In the genomic region with DNA sequence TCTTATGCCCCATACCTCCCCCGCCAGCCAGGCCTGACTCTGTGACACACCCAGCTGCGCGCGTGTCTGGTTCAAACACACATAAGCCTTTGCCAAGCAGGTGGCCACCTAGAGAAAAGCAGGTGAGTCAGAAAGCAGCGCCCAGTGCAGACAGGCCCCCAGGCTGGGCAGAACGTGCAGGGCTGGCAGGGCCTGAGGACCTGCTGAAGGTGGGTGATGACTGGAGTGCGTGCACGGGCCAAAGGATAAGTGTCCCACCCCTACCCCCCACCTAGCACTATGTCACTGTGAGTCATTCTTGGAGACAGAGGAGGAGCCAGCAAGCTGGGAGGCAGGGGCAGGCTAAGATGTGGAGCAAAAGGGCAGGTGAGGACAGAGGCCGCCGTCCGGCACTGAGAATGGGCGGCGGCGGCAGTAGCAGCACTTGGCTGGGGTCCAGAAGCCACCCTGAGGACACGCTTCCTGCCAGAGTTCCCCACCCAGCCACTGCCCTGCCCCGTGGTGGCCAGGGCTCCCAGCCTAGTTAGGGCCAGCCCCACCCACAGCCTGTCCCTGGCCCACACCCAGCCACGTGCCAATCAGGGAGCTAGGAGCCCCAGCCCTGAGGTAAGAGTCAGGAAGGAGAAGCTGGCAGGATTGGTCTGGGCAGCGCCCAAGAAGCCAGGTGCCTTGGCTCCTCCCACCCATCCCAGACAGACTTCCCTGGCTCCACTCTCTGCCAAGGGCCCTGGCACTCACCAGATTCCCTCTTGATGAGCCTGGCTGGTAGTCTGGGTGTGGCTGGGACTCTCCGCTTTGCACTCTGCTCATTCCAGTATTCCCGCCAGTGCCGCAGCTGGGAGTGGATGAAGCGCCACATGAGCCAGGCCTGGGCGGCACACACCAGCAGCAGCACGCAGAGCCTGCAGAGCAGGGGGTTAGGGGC, we compare ENCODE assay signal across 8 cellular contexts.
DNase-seq lines count a peak whose midpoint lies in the region; ATAC-seq and TF ChIP-seq lines count a peak whose summit lies in the region.

No MANE protein-coding gene starts in this region.

- no peaks in the 10 kb centered on the region for H3K27me3 ChIP-seq in AG04450 (ENCODE audit: control insufficient read depth, insufficient read depth, low read length)

- no peak for DNase-seq in AG04450 (ENCODE audit: low read depth, low spot score)
- DNase-seq in LHCN-M2 (ENCODE audit: low read depth) = peak; percentile 95
- peak; percentile 95 for DNase-seq in SW480 (ENCODE audit: low spot score)
- DNase-seq in cardiac septum (ENCODE audit: low spot score) = peak; percentile 94
- peak; percentile 49 for DNase-seq in skeletal muscle cell (ENCODE audit: low read depth)
- no peak for DNase-seq in activated T-cell treated with anti-CD3 and anti-CD28 coated beads, Interleukin-2, amount 50 U/mL, for 72 hours
- no peak for DNase-seq in activated naive CD4-positive, alpha-beta T cell treated with anti-CD3 and anti-CD28 coated beads, Interleukin-2, amount 50 U/mL, for 16 hours

- no peak for TF ChIP-seq CTCF in AG04450 (IDR thresholded peaks at IDR 0.05; ENCODE audit: low read depth, low read length)

- no peak overlapping the region for H3K27ac Mint-ChIP-seq in activated T-cell treated with anti-CD3 and anti-CD28 coated beads, Interleukin-2, amount 50 U/mL, for 72 hours

- peaks cover 4% of the 10 kb centered on the region; the same call in 1 of the 2 replicates for H3K9me3 ChIP-seq in AG04450 (ENCODE audit: control insufficient read depth, insufficient read depth, low read length)

- peak overlapping the region; percentile 47 for H3K27ac ChIP-seq in AG04450 (ENCODE audit: low read depth, low read length)

- H3K9me3 Mint-ChIP-seq in activated T-cell treated with anti-CD3 and anti-CD28 coated beads, Interleukin-2, amount 50 U/mL, for 72 hours = no peaks in the 10 kb centered on the region

- intact Hi-C loops in cardiac septum (cut with DNase I) = loop anchor here (2.0 to 5.0 kb wide), 4 partner anchors 15 to 158 kb away; a partner anchor contains a TSS

- ATAC-seq in activated T-cell treated with anti-CD3 and anti-CD28 coated beads, Interleukin-2, amount 50 U/mL, for 72 hours (replicated peaks in 1 of 2) = no peak
- ATAC-seq in HG02840 (IDR thresholded peaks at IDR 0.05; ENCODE audit: low FRiP score, unreplicated experiment) = no peak

- no peak overlapping the region for H3K4me3 Mint-ChIP-seq in activated T-cell treated with anti-CD3 and anti-CD28 coated beads, Interleukin-2, amount 50 U/mL, for 72 hours

- H3K4me1 Mint-ChIP-seq in activated T-cell treated with anti-CD3 and anti-CD28 coated beads, Interleukin-2, amount 50 U/mL, for 72 hours (ENCODE audit: low read depth) = no peaks in the 10 kb centered on the region

- POLR2A ChIA-PET in AG04450 (lab: Yijun Ruan, JAX) = no interaction called here

- H3K4me3 ChIP-seq in AG04450 (ENCODE audit: low read depth, low read length) (no peak overlapping the region), skeletal muscle cell (ENCODE audit: low read depth, low read length) (no peak overlapping the region)

- CTCF ChIA-PET in AG04450 (lab: Charles Lee) = no interaction called here

- no peaks in the 10 kb centered on the region for H3K27me3 Mint-ChIP-seq in activated T-cell treated with anti-CD3 and anti-CD28 coated beads, Interleukin-2, amount 50 U/mL, for 72 hours (ENCODE audit: low read depth)

- H3K36me3 Mint-ChIP-seq in activated T-cell treated with anti-CD3 and anti-CD28 coated beads, Interleukin-2, amount 50 U/mL, for 72 hours (ENCODE audit: insufficient read depth in 2 of 2) = no peaks in the 10 kb centered on the region

Comparison
In these comparisons a context has a peak if more than half of its experiments do, and no peak if none do; other contexts are left out.
1. DNase-seq: peak in LHCN-M2 (single experiment), SW480 (single experiment), cardiac septum (single experiment) and skeletal muscle cell (single experiment); none in AG04450 (single experiment), activated T-cell treated with anti-CD3 and anti-CD28 coated beads, Interleukin-2, amount 50 U/mL, for 72 hours (0 of 2) and activated naive CD4-positive, alpha-beta T cell treated with anti-CD3 and anti-CD28 coated beads, Interleukin-2, amount 50 U/mL, for 16 hours (single experiment).